In the genomic region with DNA sequence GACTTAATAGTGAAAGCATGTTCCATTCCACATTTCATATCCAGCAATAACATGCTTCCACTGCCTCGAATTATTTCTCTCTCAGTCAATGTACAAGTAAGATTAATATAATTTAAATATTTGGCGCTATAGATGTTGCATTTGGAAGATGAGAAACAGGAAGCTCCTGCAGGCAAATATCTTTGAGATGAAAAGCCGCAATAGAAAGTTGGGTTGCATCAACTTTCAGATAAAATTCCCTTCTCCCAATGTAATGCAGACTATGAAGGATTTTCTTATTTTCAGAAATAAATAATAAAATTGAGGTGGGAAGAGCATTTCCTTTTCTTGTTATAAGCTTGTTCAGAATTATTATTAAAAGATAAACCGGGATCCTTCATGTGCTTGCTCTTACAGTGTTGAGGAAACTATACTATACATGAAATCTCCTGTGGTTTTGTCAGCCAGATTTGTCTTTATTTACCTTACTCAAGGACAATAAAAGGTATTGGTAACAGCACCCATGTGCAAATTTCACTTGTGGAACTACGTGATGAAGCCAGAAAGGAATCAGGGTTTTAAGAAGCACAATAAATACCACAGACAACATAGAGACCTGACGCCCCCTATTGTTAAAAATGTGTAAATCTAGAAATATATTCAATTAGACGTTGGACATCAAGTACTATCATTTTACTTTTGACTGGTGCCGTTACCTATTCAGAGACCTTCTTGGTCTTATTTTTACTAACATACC, we compare ENCODE assay signal across 10 cellular contexts.
A peak's percentile ranks its signal among the peaks of the same experiment; 100 is the strongest.
DNase-seq lines count a peak whose midpoint lies in the region; ATAC-seq and TF ChIP-seq lines count a peak whose summit lies in the region.
"Had no signal": no experiment of that assay in that cellular context is flagged by ENCODE, and none has a peak within 500 bp of the region (broad histone marks: within the 10 kb centered on the region; RNA-seq: fewer than 3 reads in every experiment).

No MANE protein-coding gene starts in this region.

- H3K27me3 ChIP-seq in GM23248 (replicated peaks; ENCODE audit: insufficient read depth): no peaks in the 10 kb centered on the region
- H3K27me3 ChIP-seq: vagina had no signal

- WGBS in GM23248 (ENCODE audit: low coverage in 1 of 2, low lambda C conversion rate in 2 of 2, missing lambda C conversion rate in 2 of 2), 2 experiments: 54 to 55% methylated on average over 8 of the region's 8 CpGs
- 30 to 38% methylated on average over 8 of the region's 8 CpGs for WGBS in lower leg skin, 2 donors

- H3K79me2 ChIP-seq in GM23248 (ENCODE audit: insufficient read depth): no peaks in the 10 kb centered on the region

- H4K20me1 ChIP-seq in GM23248 (ENCODE audit: insufficient read depth): no peaks in the 10 kb centered on the region

- no peaks in the 10 kb centered on the region for H3K9me2 ChIP-seq in GM23248 (ENCODE audit: insufficient read depth)

- no peak for TF ChIP-seq POLR2A in lower leg skin (IDR thresholded peaks at IDR 0.05)

- no peak overlapping the region for H3K27ac ChIP-seq in GM23248
- H3K27ac ChIP-seq: vagina had no signal

- no peaks in the 10 kb centered on the region for H3K36me3 ChIP-seq in GM23248 (ENCODE audit: low read depth)
- H3K36me3 ChIP-seq: vagina had no signal

- H3K4me3 ChIP-seq in AG09309 (ENCODE audit: control insufficient read depth, low read depth, low read length) (no peak overlapping the region), GM23248 (no peak overlapping the region), lower leg skin (ENCODE audit: low read depth, poor library complexity, severe bottlenecking) (no peak overlapping the region)
- H3K4me3 ChIP-seq: lung, vagina had no signal

- H3K9ac ChIP-seq in GM23248: no peak overlapping the region

- in situ Hi-C loops in GM23248 (cut with MboI): no loop called here

- TF ChIP-seq CTCF in AG09309 (IDR thresholded peaks at IDR 0.05; ENCODE audit: control insufficient read depth, insufficient read depth, low read depth, low read length, missing control alignments): peak; percentile 38
- TF ChIP-seq CTCF in lower leg skin (IDR thresholded peaks at IDR 0.05): no peak

- ATAC-seq in HG03097 (IDR thresholded peaks at IDR 0.05; ENCODE audit: low FRiP score, unreplicated experiment): no peak
- ATAC-seq in GM18873 (IDR thresholded peaks at IDR 0.05; ENCODE audit: low FRiP score, unreplicated experiment): no peak

- H3K4me1 ChIP-seq in GM23248 (ENCODE audit: insufficient read depth): peaks cover 22% of the 10 kb centered on the region
- H3K4me1 ChIP-seq: vagina had no signal

- intact Hi-C loops in lower leg skin (cut with DNase I; ENCODE audit: low total_unique reads): no loop called here

- no peak overlapping the region for H3K4me2 ChIP-seq in GM23248 (ENCODE audit: unreplicated experiment)

- DNase-seq in AG09309 (ENCODE audit: low read depth): no peak
- peak; percentile 51 for DNase-seq in GM23248
- DNase-seq in SHP77 (lab: John Stamatoyannopoulos, UW): peak; percentile 11 to 51
- DNase-seq in glomerular visceral epithelial cell (ENCODE audit: extremely low spot score): peak; percentile 5
- DNase-seq in activated CD4-positive, alpha-beta T cell treated with anti-CD3 and anti-CD28 coated beads, Interleukin-2, amount 50 U/mL, for 1 hour: no peak
- no peak for DNase-seq in lower leg skin (ENCODE audit: low spot score in 2 of 2)

- H3F3A ChIP-seq in GM23248 (ENCODE audit: insufficient read depth): peaks cover 20% of the 10 kb centered on the region

- H3K9me3 ChIP-seq in GM23248 (ENCODE audit: low read depth): no peaks in the 10 kb centered on the region
- H3K9me3 ChIP-seq: vagina had no signal

- no peak overlapping the region for H2AFZ ChIP-seq in GM23248

Comparison
In these comparisons a context has a peak if more than half of its experiments do, and no peak if none do; other contexts are left out.
1. DNase-seq: peak in GM23248 (single experiment), SHP77 (2 of 2) and glomerular visceral epithelial cell (single experiment); none in AG09309 (single experiment), activated CD4-positive, alpha-beta T cell treated with anti-CD3 and anti-CD28 coated beads, Interleukin-2, amount 50 U/mL, for 1 hour (single experiment) and lower leg skin (0 of 2).